26 cellular contexts compared by ENCODE assay signal in genomic region chr16:65543781-65544740, GRCh38.
DNase-seq lines count a peak whose midpoint lies in the region; ATAC-seq, FAIRE-seq and TF ChIP-seq lines count a peak whose summit lies in the region.
"Had no signal": no experiment of that assay in that cellular context is flagged by ENCODE, and none has a peak within 500 bp of the region (broad histone marks: within the 10 kb centered on the region; RNA-seq: fewer than 3 reads in every experiment).

No MANE protein-coding gene starts in this region.

- H3K27me3 Mint-ChIP-seq in nephron (ENCODE audit: low read depth): no peaks in the 10 kb centered on the region
- no peaks in the 10 kb centered on the region for H3K27me3 Mint-ChIP-seq in stimulated activated naive B cell treated with anti-CD40 and anti-IgM and Interleukin-4, amounts not matched to agents 10 μg/mL and 1 μg/mL and 100 μg/mL, for 72 hours
- H3K27me3 Mint-ChIP-seq: CD4-positive, alpha-beta T cell; CD8-positive, alpha-beta memory T cell had no signal

- no peaks in the 10 kb centered on the region for H3K79me2 ChIP-seq in HepG2 (ENCODE audit: insufficient read depth, low read length)

- 2% methylated on average over 5 of the region's 5 CpGs for WGBS in HepG2 (ENCODE audit: low lambda C conversion rate)
- WGBS in right lobe of liver (ENCODE audit: insufficient coverage, low coverage, low lambda C conversion rate, missing lambda C conversion rate): 46% methylated on average over 5 of the region's 5 CpGs

- H3K9ac ChIP-seq in HepG2 (ENCODE audit: insufficient read depth, low read depth, low read length): no peak overlapping the region
- H3K9ac ChIP-seq: BLaER1 treated with 17β-estradiol and CSF1 and Interleukin-3, amounts not matched to agents 10 nM and 100 nM had no signal

- H3K4me1 ChIP-seq in HepG2 (ENCODE audit: insufficient read depth, low read length) (no peaks in the 10 kb centered on the region), right lobe of liver (no peaks in the 10 kb centered on the region)
- H3K4me1 ChIP-seq: BLaER1 treated with 17β-estradiol and CSF1 and Interleukin-3, amounts not matched to agents 10 nM and 100 nM; HAP-1 had no signal

- intact Hi-C loops in HepG2 (cut with micrococcal nuclease; ENCODE audit: unreplicated experiment): no loop called here
- intact Hi-C loops in right lobe of liver (cut with DNase I): no loop called here

- DNase-seq in DMS 273 (lab: John Stamatoyannopoulos, UW; ENCODE audit: unreplicated experiment) (peak; percentile 1), DMS 273 treated with DMSO at 0.1 percent for 48 hours (lab: John Stamatoyannopoulos, UW) (no peak), HepG2 (ENCODE audit: low spot score) (no peak), right lobe of liver (no peak), UCSD-AML1 (lab: John Stamatoyannopoulos, UW; ENCODE audit: unreplicated experiment) (no peak)
- DNase-seq in stimulated activated naive B cell treated with anti-CD40 and anti-IgM and Interleukin-4, amounts not matched to agents 10 μg/mL and 1 μg/mL and 100 μg/mL, for 72 hours: no peak
- DNase-seq: ACHN; AML-193; BE2C; CD4-positive, alpha-beta T cell; CD8-positive, alpha-beta memory T cell; DMS153; DND-41; GOT3; HFFc6 had no signal

- H3K36me3 Mint-ChIP-seq in nephron (ENCODE audit: low read depth): no peaks in the 10 kb centered on the region
- H3K36me3 Mint-ChIP-seq in stimulated activated naive B cell treated with anti-CD40 and anti-IgM and Interleukin-4, amounts not matched to agents 10 μg/mL and 1 μg/mL and 100 μg/mL, for 72 hours: no peaks in the 10 kb centered on the region
- H3K36me3 Mint-ChIP-seq: CD14-positive monocyte; CD8-positive, alpha-beta memory T cell had no signal

- H3K4me3 ChIP-seq in HepG2 (replicated peaks in 1 of 3; ENCODE audit: insufficient read depth in 1 of 3, low read depth in 2 of 3, low read length in 3 of 3) (no peak overlapping the region), right lobe of liver (no peak overlapping the region)
- H3K4me3 ChIP-seq: BLaER1 treated with 17β-estradiol and CSF1 and Interleukin-3, amounts not matched to agents 10 nM and 100 nM; HAP-1 had no signal

- no peak for TF ChIP-seq RAD21 in HepG2 (CRISPR knock-in tag; IDR thresholded peaks at IDR 0.05)

- H3K27ac ChIP-seq in HepG2 (ENCODE audit: extremely low read length, insufficient read depth, low read length) (no peak overlapping the region), right lobe of liver (no peak overlapping the region)
- H3K27ac ChIP-seq: 22Rv1; BLaER1 treated with 17β-estradiol and CSF1 and Interleukin-3, amounts not matched to agents 10 nM and 100 nM had no signal

- H3K27ac Mint-ChIP-seq in nephron: peak overlapping the region; percentile 37 to 96 (median 51)
- no peak overlapping the region for H3K27ac Mint-ChIP-seq in stimulated activated naive B cell treated with anti-CD40 and anti-IgM and Interleukin-4, amounts not matched to agents 10 μg/mL and 1 μg/mL and 100 μg/mL, for 72 hours
- H3K27ac Mint-ChIP-seq: CD14-positive monocyte; CD4-positive, alpha-beta T cell; CD8-positive, alpha-beta memory T cell; HFFc6 had no signal

- H2AFZ ChIP-seq in HepG2 (ENCODE audit: low read length): no peak overlapping the region

- no peak for FAIRE-seq in HepG2 (lab: Jason Lieb, UNC)
- FAIRE-seq: A204.1, D721Med, G401.6, GM12892, H54 had no signal

- H4K20me1 ChIP-seq in HepG2 (ENCODE audit: insufficient read depth, low read length): no peaks in the 10 kb centered on the region
- H4K20me1 ChIP-seq: BLaER1 treated with 17β-estradiol and CSF1 and Interleukin-3, amounts not matched to agents 10 nM and 100 nM had no signal

- no TSS peak for BruUV-seq in HepG2 (replicated peaks; lab: Mats Ljungman, UMichigan)

- TF ChIP-seq POLR2A in HepG2 (IDR thresholded peaks at IDR 0.05; ENCODE audit: insufficient read depth in 1 of 2, low read depth in 2 of 2, low read length in 2 of 2) (no peak), right lobe of liver (IDR thresholded peaks at IDR 0.05) (no peak)

- peaks cover 7% of the 10 kb centered on the region for H3K9me3 Mint-ChIP-seq in nephron
- H3K9me3 Mint-ChIP-seq in stimulated activated naive B cell treated with anti-CD40 and anti-IgM and Interleukin-4, amounts not matched to agents 10 μg/mL and 1 μg/mL and 100 μg/mL, for 72 hours: peaks cover 4 to 6% of the 10 kb centered on the region in 2 donors
- H3K9me3 Mint-ChIP-seq: HFFc6 had no signal

- TF ChIP-seq CTCF in HepG2 (CRISPR knock-in tag; IDR thresholded peaks at IDR 0.05) (no peak), right lobe of liver (IDR thresholded peaks at IDR 0.05) (no peak), nephron (IDR thresholded peaks at IDR 0.05; ENCODE audit: unreplicated experiment in 3 of 3) (no peak)

- in situ Hi-C loops in HepG2 (cut with HindIII; ENCODE audit: extremely low pct_ligation_motif_present, low pct_unique_long_range_greater_than_20kb): no loop called here

- no peak overlapping the region for H3K4me3 Mint-ChIP-seq in nephron
- no peak overlapping the region for H3K4me3 Mint-ChIP-seq in stimulated activated naive B cell treated with anti-CD40 and anti-IgM and Interleukin-4, amounts not matched to agents 10 μg/mL and 1 μg/mL and 100 μg/mL, for 72 hours
- H3K4me3 Mint-ChIP-seq: CD14-positive monocyte; CD4-positive, alpha-beta T cell; CD8-positive, alpha-beta memory T cell; HFFc6 had no signal

- no peaks in the 10 kb centered on the region for H3K9me3 ChIP-seq in HepG2 (ENCODE audit: low read length)
- H3K9me3 ChIP-seq in right lobe of liver: no peaks in the 10 kb centered on the region
- H3K9me3 ChIP-seq: BE2C, HAP-1 had no signal

- peaks cover 65% of the 10 kb centered on the region for H3K4me1 Mint-ChIP-seq in nephron
- H3K4me1 Mint-ChIP-seq in stimulated activated naive B cell treated with anti-CD40 and anti-IgM and Interleukin-4, amounts not matched to agents 10 μg/mL and 1 μg/mL and 100 μg/mL, for 72 hours: no peaks in the 10 kb centered on the region
- H3K4me1 Mint-ChIP-seq: CD14-positive monocyte; CD8-positive, alpha-beta memory T cell had no signal

- CTCF ChIA-PET in HepG2 (lab: Yijun Ruan, JAX; ENCODE audit: low intra/inter-chr PET ratio, low total read pairs): no interaction called here

- H3K27me3 ChIP-seq in HepG2 (ENCODE audit: control insufficient read depth in 1 of 2, insufficient read depth in 2 of 2, low read length in 2 of 2) (no peaks in the 10 kb centered on the region), right lobe of liver (no peaks in the 10 kb centered on the region)
- H3K27me3 ChIP-seq: BE2C; BLaER1 treated with 17β-estradiol and CSF1 and Interleukin-3, amounts not matched to agents 10 nM and 100 nM had no signal

- TF ChIP-seq EP300 in HepG2 (IDR thresholded peaks at IDR 0.05; ENCODE audit: low read depth in 2 of 2, low read length in 2 of 2) (no peak), HepG2 (CRISPR knock-in tag; IDR thresholded peaks at IDR 0.05; ENCODE audit: borderline replicate concordance) (no peak)

- no peak overlapping the region for H3K4me2 ChIP-seq in HepG2 (ENCODE audit: low read depth, low read length)
- H3K4me2 ChIP-seq: BLaER1 treated with 17β-estradiol and CSF1 and Interleukin-3, amounts not matched to agents 10 nM and 100 nM had no signal

- H3K36me3 ChIP-seq in HepG2 (replicated peaks in 1 of 2; ENCODE audit: control insufficient read depth in 1 of 2, insufficient read depth in 2 of 2, low read length in 2 of 2) (no peaks in the 10 kb centered on the region), right lobe of liver (no peaks in the 10 kb centered on the region)
- H3K36me3 ChIP-seq: BE2C; BLaER1 treated with 17β-estradiol and CSF1 and Interleukin-3, amounts not matched to agents 10 nM and 100 nM; HAP-1 had no signal

- ATAC-seq in HepG2 (no peak), right lobe of liver (no peak), HG03521 (IDR thresholded peaks at IDR 0.05; ENCODE audit: unreplicated experiment) (no peak)
- ATAC-seq in stimulated activated naive B cell treated with anti-CD40 and anti-IgM and Interleukin-4, amounts not matched to agents 10 μg/mL and 1 μg/mL and 100 μg/mL, for 72 hours (replicated peaks): no peak

- POLR2A ChIA-PET in HepG2 (lab: Yijun Ruan, JAX): no interaction called here

TF ChIP-seq in HepG2, 621 proteins besides CTCF, POLR2A, EP300 and RAD21:
- TF ChIP-seq ZNF24 (IDR thresholded peaks at IDR 0.05) (no peak), ZNF7 (CRISPR knock-in tag; IDR thresholded peaks at IDR 0.05) (no peak), TIGD3 (CRISPR knock-in tag; IDR thresholded peaks at IDR 0.05; ENCODE audit: borderline replicate concordance) (no peak), PCBP2 (optimal IDR thresholded peaks at IDR 0.05; ENCODE audit: low read depth, low read length, poor library complexity, severe bottlenecking) (peak; percentile 53)
